Comparison of ENCODE assay signal across 1 cellular context in genomic region chr19:49664171-49665070, GRCh38.
TF ChIP-seq lines count a peak whose summit lies in the region.

No MANE protein-coding gene starts in this region.

TF ChIP-seq in HEK293, 187 proteins besides CTCF, POLR2A, EP300 and RAD21 (continued from another document and continues in another):
- TF ChIP-seq ZNF148 (tag by site-specific recombination; IDR thresholded peaks at IDR 0.05; ENCODE audit: borderline replicate concordance) (no peak), SCRT1 (tag by site-specific recombination; IDR thresholded peaks at IDR 0.05; ENCODE audit: borderline replicate concordance) (no peak), ZNF174 (tag by site-specific recombination; IDR thresholded peaks at IDR 0.05) (no peak), OVOL3 (tag by site-specific recombination; IDR thresholded peaks at IDR 0.05) (0 out of 2 replicates have a peak, but pooled peaks have one; percentile 19), ZNF2 (tag by site-specific recombination; IDR thresholded peaks at IDR 0.05) (no peak; the same call in 1 of the 2 replicates), GLI4 (tag by site-specific recombination; IDR thresholded peaks at IDR 0.05) (no peak), AEBP2 (tag by site-specific recombination; IDR thresholded peaks at IDR 0.05; ENCODE audit: borderline replicate concordance) (no peak), ZFP3 (tag by site-specific recombination; IDR thresholded peaks at IDR 0.05; ENCODE audit: low read depth) (no peak), HIC1 (tag by site-specific recombination; IDR thresholded peaks at IDR 0.05) (peak; percentile 90), PATZ1 (tag by site-specific recombination; IDR thresholded peaks at IDR 0.05) (no peak; the same call in 1 of the 2 replicates), ZNF280D (tag by site-specific recombination; IDR thresholded peaks at IDR 0.05) (no peak), ZNF214 (tag by site-specific recombination; IDR thresholded peaks at IDR 0.05; ENCODE audit: borderline replicate concordance) (no peak), ZNF768 (tag by site-specific recombination; IDR thresholded peaks at IDR 0.05) (no peak), HOXC10 (CRISPR knock-in tag; IDR thresholded peaks at IDR 0.05) (no peak), EGR2 (tag by site-specific recombination; IDR thresholded peaks at IDR 0.05; ENCODE audit: low read depth) (peak; percentile 56), ZNF280C (tag by site-specific recombination; IDR thresholded peaks at IDR 0.05) (no peak), BCL6B (tag by site-specific recombination; IDR thresholded peaks at IDR 0.05) (no peak), ZNF169 (tag by site-specific recombination; IDR thresholded peaks at IDR 0.05) (no peak), ZNF530 (tag by site-specific recombination; IDR thresholded peaks at IDR 0.05; ENCODE audit: low read depth) (no peak), HOXD13 (CRISPR knock-in tag; IDR thresholded peaks at IDR 0.05; ENCODE audit: borderline replicate concordance) (no peak), ZNF416 (tag by site-specific recombination; IDR thresholded peaks at IDR 0.05) (no peak), TSHZ1 (tag by site-specific recombination; IDR thresholded peaks at IDR 0.05; ENCODE audit: borderline replicate concordance) (no peak), INSM2 (tag by site-specific recombination; IDR thresholded peaks at IDR 0.05) (no peak), ZNF221 (tag by site-specific recombination; IDR thresholded peaks at IDR 0.05; ENCODE audit: borderline replicate concordance) (no peak), TRIM28 (IDR thresholded peaks at IDR 0.05; ENCODE audit: borderline replicate concordance, low read length) (no peak), ZNF19 (tag by site-specific recombination; IDR thresholded peaks at IDR 0.05; ENCODE audit: low read depth) (no peak), ZNF449 (tag by site-specific recombination; IDR thresholded peaks at IDR 0.05) (peak; percentile 27; the same call in 1 of the 2 replicates), KLF9 (tag by site-specific recombination; IDR thresholded peaks at IDR 0.05; ENCODE audit: low read depth) (peak; percentile 77), SP3 (tag by site-specific recombination; IDR thresholded peaks at IDR 0.05) (peak; percentile 85), KLF8 (tag by site-specific recombination; IDR thresholded peaks at IDR 0.05) (peak; percentile 87), GLIS2 (tag by site-specific recombination; IDR thresholded peaks at IDR 0.05) (no peak), WT1 (tag by site-specific recombination; IDR thresholded peaks at IDR 0.05) (0 out of 2 replicates have a peak, but pooled peaks have one; percentile 25)
